9 cellular contexts compared by ENCODE assay signal in the genomic region with DNA sequence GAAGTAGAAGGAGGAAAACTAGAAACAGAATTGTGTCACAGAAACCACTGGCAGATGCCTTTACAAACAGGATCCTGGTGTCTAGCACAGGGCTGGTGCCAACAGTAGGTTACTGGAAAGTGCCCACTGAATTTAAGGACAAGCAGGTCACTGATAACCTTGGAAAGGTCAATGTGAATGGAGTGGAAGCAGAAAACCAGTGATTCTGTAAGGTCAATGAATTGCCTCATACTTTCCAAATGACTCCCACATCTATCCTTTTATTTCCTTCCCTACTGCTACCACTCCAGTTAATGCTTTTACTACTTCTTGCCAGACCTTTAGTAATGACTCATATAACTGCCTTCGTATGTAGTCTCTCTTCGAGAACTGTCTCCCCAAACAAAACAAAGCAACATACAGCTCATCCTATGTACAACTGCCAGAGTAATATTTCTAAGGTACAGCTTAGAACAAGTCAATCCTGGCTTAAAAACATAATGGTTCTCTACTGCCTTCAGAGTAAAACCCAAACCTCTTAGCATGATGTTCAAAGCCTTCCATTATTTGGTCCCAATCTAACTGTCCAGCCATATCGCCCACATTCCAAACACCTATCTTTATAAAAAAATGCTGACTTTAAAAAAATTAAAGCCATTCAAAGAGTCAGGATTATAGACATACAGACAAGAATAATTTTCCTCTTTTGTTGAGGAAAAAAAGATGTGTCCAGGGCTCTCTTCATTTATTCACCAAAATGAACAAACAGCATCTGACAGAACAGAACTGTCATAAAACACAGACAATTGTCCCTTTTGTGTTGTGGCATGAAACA. TPM values are rescaled to one million over a fixed set of nuclear protein-coding genes. Genes with fewer than 3 reads are reported as not detected.
A peak's percentile ranks its signal among the peaks of the same experiment; 100 is the strongest.
DNase-seq lines count a peak whose midpoint lies in the region; ATAC-seq and TF ChIP-seq lines count a peak whose summit lies in the region.
"Had no signal": no experiment of that assay in that cellular context is flagged by ENCODE, and none has a peak within 500 bp of the region (broad histone marks: within the 10 kb centered on the region; RNA-seq: fewer than 3 reads in every experiment).

No MANE protein-coding gene starts in this region.

- DNase-seq in GDM1 (lab: John Stamatoyannopoulos, UW): peak; percentile 16
- DNase-seq in naive thymus-derived CD4-positive, alpha-beta T cell: no peak
- DNase-seq in SW480 (ENCODE audit: low spot score): no peak
- DNase-seq in CD14-positive monocyte (ENCODE audit: low spot score): no peak
- DNase-seq: anterior cingulate cortex had no signal

- no peak overlapping the region for H3K27ac Mint-ChIP-seq in naive thymus-derived CD4-positive, alpha-beta T cell
- H3K27ac Mint-ChIP-seq in CD14-positive monocyte: no peak overlapping the region

- H3K4me1 ChIP-seq in naive thymus-derived CD4-positive, alpha-beta T cell (ENCODE audit: control insufficient read depth in 2 of 2, insufficient read depth in 2 of 2, low read length in 2 of 2): peaks cover 55 to 78% of the 10 kb centered on the region in 2 donors

- no peak for TF ChIP-seq CTCF in CD14-positive monocyte (IDR thresholded peaks at IDR 0.05)

- no peaks in the 10 kb centered on the region for H3K9me3 ChIP-seq in naive thymus-derived CD4-positive, alpha-beta T cell (ENCODE audit: control insufficient read depth in 2 of 3, low read length in 3 of 3)

- no peaks in the 10 kb centered on the region for H3K27me3 Mint-ChIP-seq in naive thymus-derived CD4-positive, alpha-beta T cell
- H3K27me3 Mint-ChIP-seq in CD14-positive monocyte (ENCODE audit: low read depth in 3 of 3): no peaks in the 10 kb centered on the region

- H3K36me3 ChIP-seq in naive thymus-derived CD4-positive, alpha-beta T cell (ENCODE audit: control insufficient read depth in 2 of 3, insufficient read depth in 3 of 3, low read length in 3 of 3): no peaks in the 10 kb centered on the region

- no peak overlapping the region for H3K4me3 Mint-ChIP-seq in naive thymus-derived CD4-positive, alpha-beta T cell
- H3K4me3 Mint-ChIP-seq in CD14-positive monocyte: no peak overlapping the region

- peaks cover 4 to 49% (median 46%) of the 10 kb centered on the region in 7 donors for H3K4me1 Mint-ChIP-seq in naive thymus-derived CD4-positive, alpha-beta T cell
- peaks cover 58% of the 10 kb centered on the region for H3K4me1 Mint-ChIP-seq in CD14-positive monocyte

- CTCF ChIA-PET in naive thymus-derived CD4-positive, alpha-beta T cell (lab: Charles Lee): interaction anchor here (0.7 kb wide), 1 partner anchor 348 kb away, joined by 4 read pairs; no protein-coding TSS in a partner anchor

- H3K27me3 ChIP-seq in naive thymus-derived CD4-positive, alpha-beta T cell (ENCODE audit: control insufficient read depth in 2 of 2, insufficient read depth in 2 of 2, low read length in 2 of 2): no peaks in the 10 kb centered on the region

- peak overlapping the region; percentile 59 for H3K27ac ChIP-seq in angular gyrus (ENCODE audit: low read depth, low read length)
- no peak overlapping the region for H3K27ac ChIP-seq in naive thymus-derived CD4-positive, alpha-beta T cell (ENCODE audit: low read depth, low read length)

- no peaks in the 10 kb centered on the region for H3K9me3 Mint-ChIP-seq in naive thymus-derived CD4-positive, alpha-beta T cell
- no peaks in the 10 kb centered on the region for H3K9me3 Mint-ChIP-seq in CD14-positive monocyte

- peaks cover 0 to 11% (median 0%) of the 10 kb centered on the region in 5 donors for H3K36me3 Mint-ChIP-seq in naive thymus-derived CD4-positive, alpha-beta T cell
- peaks cover 6 to 8% of the 10 kb centered on the region in 2 donors for H3K36me3 Mint-ChIP-seq in CD14-positive monocyte

- ATAC-seq in HG02885 (IDR thresholded peaks at IDR 0.05; ENCODE audit: poor library complexity, unreplicated experiment) (peak; percentile 47), HG03108 (IDR thresholded peaks at IDR 0.05; ENCODE audit: unreplicated experiment) (no peak), GM19463 (IDR thresholded peaks at IDR 0.05; ENCODE audit: unreplicated experiment) (no peak)
- ATAC-seq in naive thymus-derived CD4-positive, alpha-beta T cell: peak; percentile 33

- intact Hi-C loops in naive thymus-derived CD4-positive, alpha-beta T cell (cut with micrococcal nuclease): loop anchor here (1.0 to 5.0 kb wide), 4 partner anchors 10 to 841 kb away; no protein-coding TSS in a partner anchor
- intact Hi-C loops in CD14-positive monocyte (cut with micrococcal nuclease): loop anchor here in 1 of 2 donors (10.0 kb wide), 1 partner anchor 54 kb away; the partner anchor contains the start of gene NR3C1

- H3K4me3 ChIP-seq in naive thymus-derived CD4-positive, alpha-beta T cell (ENCODE audit: low read length): no peak overlapping the region

- POLR2A ChIA-PET in naive thymus-derived CD4-positive, alpha-beta T cell (lab: Charles Lee): no interaction called here

RNA-seq across cellular contexts. Expression of gene NR3C1, which starts 52.5 kb away (rescaled TPM):
- total RNA-seq in naive thymus-derived CD4-positive, alpha-beta T cell: 100 to 1,000 TPM in 3 of 5 experiments, 10 to 100 TPM in 2; 68.0 to 140 (median 121) TPM
- 10 to 100 TPM; 86.1 to 90.2 TPM for polyA plus RNA-seq in naive thymus-derived CD4-positive, alpha-beta T cell
- 10 to 100 TPM; 75.1 to 82.8 TPM for polyA plus RNA-seq in CD14-positive monocyte

Comparison
In these comparisons a context has a peak if more than half of its experiments do, and no peak if none do; other contexts are left out.
1. ATAC-seq: peak in HG02885 (single experiment) and naive thymus-derived CD4-positive, alpha-beta T cell (single experiment); none in HG03108 (single experiment) and GM19463 (single experiment).